Comparison of ENCODE assay signal across 8 cellular contexts in the genomic region with DNA sequence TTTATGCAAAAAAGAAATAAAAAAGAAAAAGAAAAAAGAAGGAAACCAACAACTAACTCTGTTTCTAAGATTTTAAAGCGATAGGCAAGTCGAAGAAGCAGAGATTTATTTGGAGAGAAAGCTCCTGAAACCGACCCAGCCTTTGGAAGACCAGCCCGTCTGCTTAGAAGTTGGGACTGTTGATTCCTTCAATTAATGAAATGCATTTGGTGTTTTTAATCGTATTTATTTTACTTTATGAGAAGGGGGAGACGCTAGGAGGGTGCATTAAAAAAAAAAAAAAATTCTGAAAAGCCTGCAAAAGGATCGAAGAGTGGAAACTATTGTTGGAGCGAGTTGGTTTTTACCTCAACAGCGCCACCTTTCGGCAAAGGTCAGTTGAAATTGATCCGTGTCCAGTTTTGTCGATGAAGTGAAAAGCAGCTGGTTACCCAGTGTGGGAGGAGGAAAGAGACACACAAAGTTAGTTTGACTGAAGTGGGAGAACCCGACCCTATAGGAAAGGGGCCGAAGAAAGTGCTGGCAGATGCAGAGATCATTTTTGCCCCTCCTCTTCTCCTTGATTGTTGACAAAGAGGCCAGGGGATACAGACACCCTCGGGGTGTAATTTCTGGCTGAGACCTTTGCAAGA. TPM values are rescaled to one million over a fixed set of nuclear protein-coding genes. Genes with fewer than 3 reads are reported as not detected.
A peak's percentile ranks its signal among the peaks of the same experiment; 100 is the strongest.
DNase-seq lines count a peak whose midpoint lies in the region; ATAC-seq, FAIRE-seq and TF ChIP-seq lines count a peak whose summit lies in the region.

No MANE protein-coding gene starts in this region.

- H2AFZ ChIP-seq in HepG2 (ENCODE audit: low read length) = no peak overlapping the region

- H3K27me3 Mint-ChIP-seq in activated CD4-positive, alpha-beta T cell treated with anti-CD3 and anti-CD28 coated beads, Interleukin-2, amount 10 ng/mL, durations not matched to agents 7 days and 5 days = peaks cover 48% of the 10 kb centered on the region

- CTCF ChIA-PET in activated CD4-positive, alpha-beta T cell treated with anti-CD3 and anti-CD28 coated beads, Interleukin-2, amount 10 ng/mL, durations not matched to agents 7 days and 5 days (lab: Charles Lee) = interaction anchor here (0.5 to 1.5 kb wide), 32 partner anchors 9 to 1107 kb away, joined by 3 to 8 read pairs (median 4); no protein-coding TSS in a partner anchor
- CTCF ChIA-PET in HepG2 (lab: Yijun Ruan, JAX; ENCODE audit: low intra/inter-chr PET ratio, low total read pairs) = interaction anchor here (1.5 kb wide), 1 partner anchor 677 kb away, joined by 9 read pairs; no protein-coding TSS in a partner anchor

- peak overlapping the region; percentile 51 to 85 (median 73) for H3K4me3 ChIP-seq in dorsolateral prefrontal cortex
- peak overlapping the region; percentile 7 to 67 (median 50); a peak in 4 of 6 replicates for H3K4me3 ChIP-seq in HepG2 (replicated peaks in 1 of 3; ENCODE audit: insufficient read depth in 1 of 3, low read depth in 2 of 3, low read length in 3 of 3)

- TF ChIP-seq RAD21 in HepG2 (CRISPR knock-in tag; IDR thresholded peaks at IDR 0.05) = peak; percentile 53; the same call in 1 of the 2 replicates

- peaks cover 14% of the 10 kb centered on the region for H3K36me3 Mint-ChIP-seq in activated CD4-positive, alpha-beta T cell treated with anti-CD3 and anti-CD28 coated beads, Interleukin-2, amount 10 ng/mL, durations not matched to agents 7 days and 5 days (ENCODE audit: low read depth)

- H3K27me3 ChIP-seq in dorsolateral prefrontal cortex (peaks cover 0 to 16% (median 0%) of the 10 kb centered on the region in 45 donors), HepG2 (ENCODE audit: control insufficient read depth in 1 of 2, insufficient read depth in 2 of 2, low read length in 2 of 2) (peaks cover 9 to 29% of the 10 kb centered on the region in 2 experiments)

- WGBS in HepG2 (ENCODE audit: low lambda C conversion rate) = under 1% methylated on average over 15 of the region's 15 CpGs

- no peak overlapping the region for H3K9ac ChIP-seq in HepG2 (ENCODE audit: insufficient read depth, low read depth, low read length)

- H3K27ac Mint-ChIP-seq in activated CD4-positive, alpha-beta T cell treated with anti-CD3 and anti-CD28 coated beads, Interleukin-2, amount 10 ng/mL, durations not matched to agents 7 days and 5 days = peak overlapping the region; percentile 95

- peak overlapping the region; percentile 72 for H3K4me2 ChIP-seq in HepG2 (ENCODE audit: low read depth, low read length)

- H3K27ac ChIP-seq in 22Rv1 = no peak overlapping the region
- H3K27ac ChIP-seq in dorsolateral prefrontal cortex = peak overlapping the region in 51 of 59 donors; percentile 2 to 98 (median 93)
- H3K27ac ChIP-seq in HepG2 (ENCODE audit: extremely low read length, insufficient read depth, low read length) = no peak overlapping the region

- no peaks in the 10 kb centered on the region for H3K79me2 ChIP-seq in HepG2 (ENCODE audit: insufficient read depth, low read length)

- BruUV-seq in HepG2 (replicated peaks; lab: Mats Ljungman, UMichigan) = no TSS peak

- POLR2A ChIA-PET in activated CD4-positive, alpha-beta T cell treated with anti-CD3 and anti-CD28 coated beads, Interleukin-2, amount 10 ng/mL, durations not matched to agents 7 days and 5 days (lab: Charles Lee) = interaction anchor here (0.6 to 0.7 kb wide), 3 partner anchors 643 to 883 kb away, joined by 3 to 8 read pairs (median 3); no protein-coding TSS in a partner anchor
- POLR2A ChIA-PET in HepG2 (lab: Yijun Ruan, JAX) = no interaction called here

- H3K9me3 ChIP-seq in HepG2 (ENCODE audit: low read length) = no peaks in the 10 kb centered on the region

- FAIRE-seq in GM12892 (lab: Jason Lieb, UNC) (peak; percentile 89), HepG2 (lab: Jason Lieb, UNC) (peak; percentile 96)

- H3K4me1 Mint-ChIP-seq in activated CD4-positive, alpha-beta T cell treated with anti-CD3 and anti-CD28 coated beads, Interleukin-2, amount 10 ng/mL, durations not matched to agents 7 days and 5 days = peaks cover 35% of the 10 kb centered on the region

- no peaks in the 10 kb centered on the region for H4K20me1 ChIP-seq in HepG2 (ENCODE audit: insufficient read depth, low read length)

- DNase-seq in GM12892 (ENCODE audit: insufficient read length) (no peak), NCI-H2227 (lab: John Stamatoyannopoulos, UW; ENCODE audit: unreplicated experiment) (peak; percentile 69), dorsolateral prefrontal cortex (peak in 9 of 10 donors; percentile 53 to 86 (median 77)), HepG2 (ENCODE audit: low spot score) (peak; percentile 76)
- DNase-seq in activated CD4-positive, alpha-beta T cell treated with anti-CD3 and anti-CD28 coated beads, Interleukin-2, amount 10 ng/mL, durations not matched to agents 7 days and 5 days = peak; percentile 90
- peak; percentile 88 to 91 for DNase-seq in stimulated activated CD4-positive, alpha-beta T cell treated with anti-CD3 and anti-CD28 coated beads, Interleukin-2, amount 100 ng/mL, for 24 hours

- TF ChIP-seq EP300 in HepG2 (IDR thresholded peaks at IDR 0.05; ENCODE audit: low read depth in 2 of 2, low read length in 2 of 2) (no peak), HepG2 (CRISPR knock-in tag; IDR thresholded peaks at IDR 0.05; ENCODE audit: borderline replicate concordance) (no peak)

- intact Hi-C loops in dorsolateral prefrontal cortex (cut with DNase I) (loop anchor here (5.0 to 10.0 kb wide), 6 partner anchors 163 to 1480 kb away; no protein-coding TSS in a partner anchor), HepG2 (cut with micrococcal nuclease; ENCODE audit: unreplicated experiment) (loop anchor here (1.0 to 10.0 kb wide), 6 partner anchors 170 to 1097 kb away; no protein-coding TSS in a partner anchor)

- TF ChIP-seq POLR2A in GM12892 (IDR thresholded peaks at IDR 0.05; ENCODE audit: low read depth, low read length) (no peak), HepG2 (IDR thresholded peaks at IDR 0.05; ENCODE audit: insufficient read depth in 1 of 2, low read depth in 2 of 2, low read length in 2 of 2) (no peak)

- H3K9me3 Mint-ChIP-seq in activated CD4-positive, alpha-beta T cell treated with anti-CD3 and anti-CD28 coated beads, Interleukin-2, amount 10 ng/mL, durations not matched to agents 7 days and 5 days = no peaks in the 10 kb centered on the region

- H3K4me1 ChIP-seq in HepG2 (ENCODE audit: insufficient read depth, low read length) = peaks cover 28% of the 10 kb centered on the region

- ATAC-seq in HepG2 = peak; percentile 46
- ATAC-seq in GM21447 (IDR thresholded peaks at IDR 0.05; ENCODE audit: unreplicated experiment) = no peak

- TF ChIP-seq CTCF in 22Rv1 (IDR thresholded peaks at IDR 0.05) = peak; percentile 84
- TF ChIP-seq CTCF in dorsolateral prefrontal cortex (IDR thresholded peaks at IDR 0.05 in 54 of 56, conservative IDR thresholded peaks at IDR 0.05 in 2 of 56; ENCODE audit: low read depth in 1 of 56, partially characterized antibody in 56 of 56) = peak; percentile 74 to 96 (median 86)
- peak; percentile 82 for TF ChIP-seq CTCF in HepG2 (CRISPR knock-in tag; IDR thresholded peaks at IDR 0.05)

- in situ Hi-C loops in HepG2 (cut with HindIII; ENCODE audit: extremely low pct_ligation_motif_present, low pct_unique_long_range_greater_than_20kb) = loop anchor here (10.0 to 25.0 kb wide), 3 partner anchors 677 to 1365 kb away; no protein-coding TSS in a partner anchor

- no peaks in the 10 kb centered on the region for H3K36me3 ChIP-seq in HepG2 (replicated peaks in 1 of 2; ENCODE audit: control insufficient read depth in 1 of 2, insufficient read depth in 2 of 2, low read length in 2 of 2)

- H3K4me3 Mint-ChIP-seq in activated CD4-positive, alpha-beta T cell treated with anti-CD3 and anti-CD28 coated beads, Interleukin-2, amount 10 ng/mL, durations not matched to agents 7 days and 5 days = peak overlapping the region; percentile 90

TF ChIP-seq in HepG2, 621 proteins besides CTCF, POLR2A, EP300 and RAD21 (continues in another document):
- TF ChIP-seq ZNF776 (CRISPR knock-in tag; IDR thresholded peaks at IDR 0.05) (no peak), ZNF674 (CRISPR knock-in tag; IDR thresholded peaks at IDR 0.05; ENCODE audit: low read depth) (no peak), BRCA1 (CRISPR knock-in tag; IDR thresholded peaks at IDR 0.05) (peak; percentile 38; the same call in 1 of the 2 replicates), ZNF572 (CRISPR knock-in tag; IDR thresholded peaks at IDR 0.05) (no peak)

RNA-seq across cellular contexts. Expression of a gene that starts 1.6 kb away (rescaled TPM):
- polyA plus RNA-seq in GM12892 (2012; ENCODE audit: missing spikeins) = not detected
- total RNA-seq in activated CD4-positive, alpha-beta T cell treated with anti-CD3 and anti-CD28 coated beads, Interleukin-2, amount 10 ng/mL, durations not matched to agents 7 days and 5 days = 10 to 100 TPM; 34.4 TPM
- total RNA-seq in dorsolateral prefrontal cortex = 10 to 100 TPM; 14.0 to 73.0 (median 30.3) TPM
- 0.10 and 0.31 TPM in 2 replicates for total RNA-seq in HepG2 (2016; rRNA removed; fragmentation: Illumina TruSeq; extraction: Trizol)
- total RNA-seq in HepG2 (2016; cell fraction: cytosol; rRNA removed; fragmentation: Illumina TruSeq; extraction: Trizol; ENCODE audit: low read depth) = under 0.01 and 0.10 TPM in 2 replicates
- 0.15 and 0.30 TPM in 2 replicates for total RNA-seq in HepG2 (2016; cell fraction: insoluble cytoplasmic fraction; rRNA removed; fragmentation: Illumina TruSeq; extraction: Trizol)
- 0.06 and 0.14 TPM in 2 replicates for total RNA-seq in HepG2 (2016; cell fraction: membrane; rRNA removed; fragmentation: Illumina TruSeq; extraction: Trizol)
- 0.47 and 0.65 TPM in 2 replicates for total RNA-seq in HepG2 (2016; cell fraction: nucleus; rRNA removed; fragmentation: Illumina TruSeq; extraction: Trizol)
- polyA plus RNA-seq in HepG2 (2011; rRNA removed) = 0.07 and 0.13 TPM in 2 replicates
- 0.01 and 0.09 TPM in 2 replicates for polyA plus RNA-seq in HepG2 (2011; cell fraction: cytosol; rRNA removed)
- 0.18 and 0.31 TPM in 2 replicates for polyA plus RNA-seq in HepG2 (2011; cell fraction: nucleus; rRNA removed)
- polyA plus RNA-seq in HepG2 (2012) = 0.03 and 0.04 TPM in 2 replicates
- polyA plus RNA-seq in HepG2 (2016; cell fraction: cytosol; fragmentation: Illumina TruSeq; extraction: Trizol; ENCODE audit: low read depth) = not detected in 2 replicates
- polyA plus RNA-seq in HepG2 (2016; cell fraction: insoluble cytoplasmic fraction; fragmentation: Illumina TruSeq; extraction: Trizol; ENCODE audit: low read depth) = 0.25 and 0.30 TPM in 2 replicates
- 0.08 and 0.10 TPM in 2 replicates for polyA plus RNA-seq in HepG2 (2016; cell fraction: membrane; fragmentation: Illumina TruSeq; extraction: Trizol; ENCODE audit: low read depth)
- 0.51 and 0.52 TPM in 2 replicates for polyA plus RNA-seq in HepG2 (2016; cell fraction: nucleus; fragmentation: Illumina TruSeq; extraction: Trizol; ENCODE audit: insufficient read depth, low read depth)
- 0.12 TPM in 1 of 2 replicates, not detected in the other for polyA minus RNA-seq in HepG2 (2011; rRNA and poly(A)+ RNA removed; ENCODE audit: low replicate concordance)
- polyA minus RNA-seq in HepG2 (2011; cell fraction: cytosol; rRNA and poly(A)+ RNA removed) = 0.20 and 0.35 TPM in 2 replicates
- 0.25 and 0.26 TPM in 2 replicates for polyA minus RNA-seq in HepG2 (2011; cell fraction: nucleus; rRNA and poly(A)+ RNA removed)

Comparison
In these comparisons a context has a peak if more than half of its experiments do, and no peak if none do; other contexts are left out.
1. H3K27ac ChIP-seq: peak in dorsolateral prefrontal cortex (51 of 59); none in 22Rv1 (single experiment) and HepG2 (single experiment).
2. RNA of a gene that starts 1.6 kb away (total RNA-seq): 34.4 TPM in activated CD4-positive, alpha-beta T cell treated with anti-CD3 and anti-CD28 coated beads, Interleukin-2, amount 10 ng/mL, durations not matched to agents 7 days and 5 days and 14.0 to 73.0 TPM in dorsolateral prefrontal cortex; under 0.01 to 0.65 TPM in HepG2; every median in the first group is over 4 times any median in the second.
3. Peak in every context shown above with its lines, with median percentiles within 50 percentile points of each other: CTCF ChIP-seq.